ENCODE assay signal across 10 cellular contexts in the genomic region with DNA sequence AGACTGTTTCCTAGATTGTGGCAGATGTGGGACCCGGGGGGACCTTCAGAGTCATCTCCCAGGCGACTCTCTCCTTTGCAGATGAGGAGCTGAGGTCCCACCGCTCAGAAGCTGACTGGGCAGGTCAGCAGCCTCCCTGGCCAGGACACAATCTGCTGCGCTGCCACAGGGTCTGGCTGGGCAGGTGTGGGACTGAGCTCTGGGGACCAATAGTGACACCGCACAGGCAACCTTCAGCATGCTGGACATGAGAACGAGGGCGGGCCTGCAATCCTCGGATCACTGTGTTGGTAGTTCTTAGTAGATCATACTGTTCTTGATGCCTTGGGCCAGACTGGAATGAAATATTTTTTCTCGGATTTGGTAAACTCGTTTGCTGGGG. TPM values are rescaled to one million over a fixed set of nuclear protein-coding genes. Genes with fewer than 3 reads are reported as not detected.
DNase-seq lines count a peak whose midpoint lies in the region; ATAC-seq, FAIRE-seq and TF ChIP-seq lines count a peak whose summit lies in the region.
"Had no signal": no experiment of that assay in that cellular context is flagged by ENCODE, and none has a peak within 500 bp of the region (broad histone marks: within the 10 kb centered on the region; RNA-seq: fewer than 3 reads in every experiment).

No MANE protein-coding gene starts in this region.

- no peaks in the 10 kb centered on the region for H3K27me3 ChIP-seq in thoracic aorta (replicated peaks; ENCODE audit: insufficient read depth)
- H3K27me3 ChIP-seq in effector memory CD4-positive, alpha-beta T cell (replicated peaks; ENCODE audit: control insufficient read depth, insufficient read depth, low read length, poor library complexity, severe bottlenecking), result no peaks in the 10 kb centered on the region

- ATAC-seq in esophagus mucosa (peak; percentile 13), thoracic aorta (ENCODE audit: insufficient number of reproducible peaks, low FRiP score, low read depth) (no peak), HG03108 (IDR thresholded peaks at IDR 0.05; ENCODE audit: unreplicated experiment) (no peak)

- CTCF ChIA-PET in RWPE1 (lab: Yijun Ruan, JAX), result no interaction called here

- H3K4me3 Mint-ChIP-seq in mesothelial cell of epicardium (peak overlapping the region; percentile 60), immature natural killer cell (no peak overlapping the region)
- H3K4me3 Mint-ChIP-seq: activated B cell treated with CpG ODN at 0.5 μM for 24 hours, IgD-negative memory B cell had no signal

- H3K36me3 Mint-ChIP-seq in mesothelial cell of epicardium, result peaks cover 31% of the 10 kb centered on the region
- H3K36me3 Mint-ChIP-seq in immature natural killer cell, result peaks cover 21 to 30% (median 24%) of the 10 kb centered on the region in 3 donors

- POLR2A ChIA-PET in RWPE1 (lab: Yijun Ruan, JAX; ENCODE audit: low non-redundant PET), result no interaction called here

- H3K9me3 Mint-ChIP-seq in mesothelial cell of epicardium, result peaks cover 26% of the 10 kb centered on the region
- peaks cover 2 to 18% (median 5%) of the 10 kb centered on the region in 6 donors for H3K9me3 Mint-ChIP-seq in immature natural killer cell

- peak overlapping the region; percentile 66 for H3K4me3 ChIP-seq in thoracic aorta
- no peak overlapping the region for H3K4me3 ChIP-seq in effector memory CD4-positive, alpha-beta T cell (ENCODE audit: insufficient read depth, low read depth, low read length, poor library complexity, severe bottlenecking)

- H3K27ac Mint-ChIP-seq in mesothelial cell of epicardium (peak overlapping the region; percentile 95), immature natural killer cell (no peak overlapping the region)
- H3K27ac Mint-ChIP-seq: activated B cell treated with CpG ODN at 0.5 μM for 24 hours, IgD-negative memory B cell had no signal

- no peak for FAIRE-seq in HTR-8/SVneo (lab: Jason Lieb, UNC)

- peaks cover 8% of the 10 kb centered on the region for H3K36me3 ChIP-seq in thoracic aorta
- peaks cover 10% of the 10 kb centered on the region for H3K36me3 ChIP-seq in effector memory CD4-positive, alpha-beta T cell (ENCODE audit: control insufficient read depth, insufficient read depth, low read length)

- DNase-seq in RWPE1 (ENCODE audit: low spot score) (no peak), mesothelial cell of epicardium (ENCODE audit: low spot score in 2 of 2, unreplicated experiment in 2 of 2) (no peak), thoracic aorta (ENCODE audit: low spot score) (no peak), HTR-8/SVneo (ENCODE audit: insufficient read length, low spot score) (no peak), immature natural killer cell (no peak)
- DNase-seq in effector memory CD4-positive, alpha-beta T cell, result no peak
- DNase-seq: activated B cell treated with CpG ODN at 0.5 μM for 24 hours had no signal

- H3K4me1 Mint-ChIP-seq in mesothelial cell of epicardium (peaks cover 23% of the 10 kb centered on the region), immature natural killer cell (no peaks in the 10 kb centered on the region)
- H3K4me1 Mint-ChIP-seq: activated B cell treated with CpG ODN at 0.5 μM for 24 hours, IgD-negative memory B cell had no signal

- H3K9me3 ChIP-seq in thoracic aorta, result peaks cover 7% of the 10 kb centered on the region
- H3K9me3 ChIP-seq in effector memory CD4-positive, alpha-beta T cell (ENCODE audit: control insufficient read depth, low read length), result peaks cover 12% of the 10 kb centered on the region

- no peak for TF ChIP-seq CTCF in RWPE1 (conservative IDR thresholded peaks at IDR 0.05; ENCODE audit: low read depth)
- no peak for TF ChIP-seq CTCF in mesothelial cell of epicardium (IDR thresholded peaks at IDR 0.05; ENCODE audit: unreplicated experiment)
- no peak for TF ChIP-seq CTCF in thoracic aorta (IDR thresholded peaks at IDR 0.05)

- H3K27ac ChIP-seq in RWPE1 (peak overlapping the region; percentile 81), thoracic aorta (peak overlapping the region; percentile 89 to 90)
- no peak overlapping the region for H3K27ac ChIP-seq in effector memory CD4-positive, alpha-beta T cell (ENCODE audit: insufficient read depth, low read length, poor library complexity, severe bottlenecking)

- H3K4me1 ChIP-seq in thoracic aorta (ENCODE audit: control insufficient read depth in 1 of 2, low read depth in 2 of 2), result peaks cover 18 to 24% of the 10 kb centered on the region in 2 donors
- no peaks in the 10 kb centered on the region for H3K4me1 ChIP-seq in effector memory CD4-positive, alpha-beta T cell (ENCODE audit: control insufficient read depth, insufficient read depth, low read length, poor library complexity, severe bottlenecking)

- H3K27me3 Mint-ChIP-seq in mesothelial cell of epicardium (ENCODE audit: low read depth) (no peaks in the 10 kb centered on the region), immature natural killer cell (ENCODE audit: low read depth in 3 of 3) (peaks cover 2 to 9% (median 2%) of the 10 kb centered on the region in 3 donors)

RNA-seq across cellular contexts. Expression of gene CRYGN, which starts 20.5 kb away (rescaled TPM):
- total RNA-seq in esophagus mucosa, result not detected
- 9.4 to 12.2 TPM (median 10.5 TPM) in 3 replicates for total RNA-seq in mesothelial cell of epicardium
- under 1 TPM in 1 of 2 donors, not detected in 1; 0.35 TPM for total RNA-seq in thoracic aorta
- not detected for polyA plus RNA-seq in immature natural killer cell
- total RNA-seq: activated B cell treated with CpG ODN at 0.5 μM for 24 hours had no signal
- polyA plus RNA-seq: IgD-negative memory B cell had no signal

RNA-seq across cellular contexts. Expression of gene WDR86, which starts 50.6 kb away (rescaled TPM):
- total RNA-seq in esophagus mucosa (0.48 TPM), mesothelial cell of epicardium (259 to 274 TPM (median 266 TPM) in 3 replicates), thoracic aorta (1 to 10 TPM in 1 of 2 donors, not detected in 1; 8.5 TPM)
- 1 to 10 TPM in 2 of 3 donors, under 1 TPM in 1; 0.75 to 2.2 (median 2.2) TPM for polyA plus RNA-seq in immature natural killer cell

RNA-seq across cellular contexts. Expression of gene RHEB, which starts 59.2 kb away (rescaled TPM):
- total RNA-seq in esophagus mucosa (48.4 TPM), mesothelial cell of epicardium (88.5 to 90.3 TPM (median 89.4 TPM) in 3 replicates), thoracic aorta (100 to 1,000 TPM in 1 of 2 donors, 10 to 100 TPM in 1; 88.9 to 102 TPM)
- 10 to 100 TPM; 61.2 to 70.2 (median 61.8) TPM for polyA plus RNA-seq in immature natural killer cell

Comparison
In these comparisons a context has a peak if more than half of its experiments do, and no peak if none do; other contexts are left out.
1. RNA of gene WDR86, which starts 50.6 kb away (total RNA-seq): 259 to 274 TPM in mesothelial cell of epicardium; 8.5 TPM in thoracic aorta and 0.48 TPM in esophagus mucosa (single experiment); every median in the first group is over 10 times any median in the second.